ENCODE assay signal across 27 cellular contexts in genomic region chr7:34463830-34464229, GRCh38.
DNase-seq lines count a peak whose midpoint lies in the region; ATAC-seq, FAIRE-seq and TF ChIP-seq lines count a peak whose summit lies in the region.
"Had no signal": no experiment of that assay in that cellular context is flagged by ENCODE, and none has a peak within 500 bp of the region (broad histone marks: within the 10 kb centered on the region; RNA-seq: fewer than 3 reads in every experiment).

No MANE protein-coding gene starts in this region.

- no peaks in the 10 kb centered on the region for H3K9me3 ChIP-seq in breast epithelium
- no peaks in the 10 kb centered on the region for H3K9me3 ChIP-seq in hepatocyte (ENCODE audit: low read depth)
- H3K9me3 ChIP-seq: BLaER1 treated with 17β-estradiol and CSF1 and Interleukin-3, amounts not matched to agents 10 nM and 100 nM; ovary; sigmoid colon had no signal

- H3K4me3 Mint-ChIP-seq in MCF 10A (ENCODE audit: unreplicated experiment), result no peak overlapping the region
- H3K4me3 Mint-ChIP-seq: activated B cell treated with CpG ODN at 0.5 μM for 24 hours; activated CD4-positive, alpha-beta memory T cell treated with anti-CD3 and anti-CD28 coated beads, Interleukin-2, amount 10 ng/mL, durations not matched to agents 7 days and 5 days; naive thymus-derived CD8-positive, alpha-beta T cell had no signal

- no peaks in the 10 kb centered on the region for H3K9me2 ChIP-seq in hepatocyte (replicated peaks; ENCODE audit: insufficient read depth)

- peaks cover 14% of the 10 kb centered on the region for H3K4me1 Mint-ChIP-seq in MCF 10A (ENCODE audit: insufficient read depth, unreplicated experiment)
- H3K4me1 Mint-ChIP-seq: activated B cell treated with CpG ODN at 0.5 μM for 24 hours; activated CD4-positive, alpha-beta memory T cell treated with anti-CD3 and anti-CD28 coated beads, Interleukin-2, amount 10 ng/mL, durations not matched to agents 7 days and 5 days; naive thymus-derived CD8-positive, alpha-beta T cell had no signal

- CTCF ChIA-PET in MCF 10A (lab: Yijun Ruan, JAX), result interaction anchor here (0.6 kb wide), 1 partner anchor 92 kb away, joined by 3 read pairs; no protein-coding TSS in a partner anchor

- no peaks in the 10 kb centered on the region for H3K36me3 Mint-ChIP-seq in MCF 10A (ENCODE audit: insufficient read depth, unreplicated experiment)
- H3K36me3 Mint-ChIP-seq: naive thymus-derived CD8-positive, alpha-beta T cell had no signal

- H3K79me2 ChIP-seq in hepatocyte, result no peaks in the 10 kb centered on the region

- DNase-seq in MCF 10A (ENCODE audit: unreplicated experiment), result peak; percentile 83
- no peak for DNase-seq in breast epithelium (ENCODE audit: low spot score in 2 of 2)
- peak; percentile 30 for DNase-seq in RCC 7860 (ENCODE audit: low spot score)
- DNase-seq in hepatocyte (ENCODE audit: low spot score), result peak; percentile 32
- DNase-seq in T-helper 1 cell, result no peak
- no peak for DNase-seq in cerebellum (ENCODE audit: low spot score)
- DNase-seq: 8988T; activated B cell treated with CpG ODN at 0.5 μM for 24 hours; activated CD4-positive, alpha-beta memory T cell treated with anti-CD3 and anti-CD28 coated beads, Interleukin-2, amount 10 ng/mL, durations not matched to agents 7 days and 5 days; activated naive CD4-positive, alpha-beta T cell; amniotic stem cell; effector memory CD4-positive, alpha-beta T cell; heart left ventricle; KBM-7; kidney; naive thymus-derived CD8-positive, alpha-beta T cell; NCI-H1048; NCI-H2081; NCI-H526; ovary; sigmoid colon; stimulated activated naive CD8-positive, alpha-beta T cell treated with anti-CD3 and anti-CD28 coated beads, Interleukin-15, Interleukin-2, amounts not matched to agents 100 U/mL and 50 U/mL, for 24 hours; transverse colon had no signal

- POLR2A ChIA-PET in MCF 10A (lab: Yijun Ruan, JAX), result no interaction called here

- H3K27ac Mint-ChIP-seq in MCF 10A (ENCODE audit: low read depth, unreplicated experiment), result no peak overlapping the region
- H3K27ac Mint-ChIP-seq: activated B cell treated with CpG ODN at 0.5 μM for 24 hours; activated CD4-positive, alpha-beta memory T cell treated with anti-CD3 and anti-CD28 coated beads, Interleukin-2, amount 10 ng/mL, durations not matched to agents 7 days and 5 days; naive thymus-derived CD8-positive, alpha-beta T cell had no signal

- H3K36me3 ChIP-seq in breast epithelium, result no peaks in the 10 kb centered on the region
- no peaks in the 10 kb centered on the region for H3K36me3 ChIP-seq in hepatocyte (replicated peaks; ENCODE audit: insufficient read depth, low read depth)
- H3K36me3 ChIP-seq: BLaER1 treated with 17β-estradiol and CSF1 and Interleukin-3, amounts not matched to agents 10 nM and 100 nM; heart left ventricle; ovary; sigmoid colon; transverse colon had no signal

- 48% methylated on average over 1 of the region's 1 CpG for WGBS in hepatocyte (ENCODE audit: low lambda C conversion rate, missing lambda C conversion rate)

- H3K27me3 Mint-ChIP-seq in MCF 10A (ENCODE audit: insufficient read depth, unreplicated experiment), result no peaks in the 10 kb centered on the region
- H3K27me3 Mint-ChIP-seq: activated B cell treated with CpG ODN at 0.5 μM for 24 hours; activated CD4-positive, alpha-beta memory T cell treated with anti-CD3 and anti-CD28 coated beads, Interleukin-2, amount 10 ng/mL, durations not matched to agents 7 days and 5 days had no signal

- no peaks in the 10 kb centered on the region for H3K27me3 ChIP-seq in breast epithelium
- no peaks in the 10 kb centered on the region for H3K27me3 ChIP-seq in hepatocyte
- H3K27me3 ChIP-seq: BLaER1 treated with 17β-estradiol and CSF1 and Interleukin-3, amounts not matched to agents 10 nM and 100 nM; heart left ventricle; ovary; sigmoid colon; transverse colon had no signal

- no peaks in the 10 kb centered on the region for H3K9me3 Mint-ChIP-seq in MCF 10A (ENCODE audit: unreplicated experiment)

- no peak for FAIRE-seq in RCC 7860 (lab: Jason Lieb, UNC)
- FAIRE-seq: kidney had no signal

- no peak overlapping the region for H3K4me2 ChIP-seq in hepatocyte
- H3K4me2 ChIP-seq: BLaER1 treated with 17β-estradiol and CSF1 and Interleukin-3, amounts not matched to agents 10 nM and 100 nM had no signal

- TF ChIP-seq CTCF in MCF 10A (IDR thresholded peaks at IDR 0.05; ENCODE audit: unreplicated experiment), result no peak
- no peak for TF ChIP-seq CTCF in breast epithelium (IDR thresholded peaks at IDR 0.05)
- no peak for TF ChIP-seq CTCF in hepatocyte (IDR thresholded peaks at IDR 0.05; ENCODE audit: poor library complexity)

- H4K20me1 ChIP-seq in hepatocyte (ENCODE audit: insufficient read depth, poor library complexity, severe bottlenecking), result no peaks in the 10 kb centered on the region
- H4K20me1 ChIP-seq: BLaER1 treated with 17β-estradiol and CSF1 and Interleukin-3, amounts not matched to agents 10 nM and 100 nM had no signal

- intact Hi-C loops in MCF 10A (cut with micrococcal nuclease), result no loop called here
- intact Hi-C loops in breast epithelium (cut with DNase I; ENCODE audit: low total_unique reads), result no loop called here

- no peak overlapping the region for H2AFZ ChIP-seq in hepatocyte

- no peak for TF ChIP-seq POLR2A in breast epithelium (IDR thresholded peaks at IDR 0.05)

- H3K4me3 ChIP-seq in breast epithelium, result no peak overlapping the region
- H3K4me3 ChIP-seq in hepatocyte, result no peak overlapping the region
- H3K4me3 ChIP-seq: BLaER1 treated with 17β-estradiol and CSF1 and Interleukin-3, amounts not matched to agents 10 nM and 100 nM; heart left ventricle; ovary; sigmoid colon; transverse colon had no signal

- ATAC-seq in HG03571 (IDR thresholded peaks at IDR 0.05; ENCODE audit: unreplicated experiment) (no peak), GM21737 (IDR thresholded peaks at IDR 0.05; ENCODE audit: unreplicated experiment) (no peak)
- ATAC-seq: heart left ventricle; naive thymus-derived CD8-positive, alpha-beta T cell; stimulated activated naive CD8-positive, alpha-beta T cell treated with anti-CD3 and anti-CD28 coated beads, Interleukin-15, Interleukin-2, amounts not matched to agents 100 U/mL and 50 U/mL, for 24 hours had no signal

- no TSS peak for BruUV-seq in MCF 10A (replicated peaks; lab: Mats Ljungman, UMichigan)

- H3K4me1 ChIP-seq in breast epithelium (no peaks in the 10 kb centered on the region), hepatocyte (ENCODE audit: insufficient read depth) (no peaks in the 10 kb centered on the region)
- H3K4me1 ChIP-seq: BLaER1 treated with 17β-estradiol and CSF1 and Interleukin-3, amounts not matched to agents 10 nM and 100 nM; heart left ventricle; sigmoid colon; transverse colon had no signal

- H3K27ac ChIP-seq in breast epithelium, result no peak overlapping the region
- no peak overlapping the region for H3K27ac ChIP-seq in hepatocyte
- H3K27ac ChIP-seq: BLaER1 treated with 17β-estradiol and CSF1 and Interleukin-3, amounts not matched to agents 10 nM and 100 nM; heart left ventricle; HL-60; ovary; sigmoid colon; transverse colon had no signal

Comparison
In these comparisons a context has a peak if more than half of its experiments do, and no peak if none do; other contexts are left out.
1. DNase-seq: peak in MCF 10A (single experiment), RCC 7860 (single experiment) and hepatocyte (single experiment); none in breast epithelium (0 of 2), T-helper 1 cell (0 of 5) and cerebellum (single experiment).